In the genomic region with DNA sequence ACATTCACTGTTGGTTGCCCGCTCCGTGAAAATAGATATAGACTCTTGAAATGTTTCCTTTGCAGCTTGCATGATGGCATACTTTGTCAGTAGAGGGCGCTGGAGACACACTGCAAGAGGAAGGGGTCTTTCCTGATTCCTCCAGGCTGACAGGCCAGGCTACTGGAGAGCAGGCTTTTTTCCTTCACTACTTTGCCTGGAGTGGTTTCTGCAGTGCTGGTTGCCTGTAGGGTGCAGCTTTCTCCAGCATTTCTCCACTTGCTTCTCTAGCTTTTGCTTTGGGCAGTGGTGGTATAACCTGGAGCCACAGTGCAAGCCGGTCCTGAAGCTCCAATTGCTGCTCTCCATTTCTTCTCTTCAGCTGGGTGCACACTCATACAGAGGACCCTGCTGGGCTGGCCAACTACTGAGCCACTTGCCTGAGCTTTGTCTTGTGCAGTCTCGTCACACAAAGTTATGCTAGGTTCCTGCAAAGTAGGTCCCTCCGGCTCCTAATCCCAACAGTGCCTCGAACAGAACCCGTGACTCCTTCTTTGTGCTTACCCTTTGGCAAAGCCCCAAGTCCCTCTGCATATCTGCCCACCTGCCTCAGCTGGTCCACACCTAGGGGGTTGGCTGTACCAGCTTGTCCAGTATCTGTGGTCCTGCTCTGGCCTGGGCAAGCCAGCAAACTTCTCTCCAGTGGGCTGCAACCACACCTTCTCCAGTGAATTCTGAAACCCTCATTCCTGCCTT, we compare ENCODE assay signal across 7 cellular contexts. TPM values are rescaled to one million over a fixed set of nuclear protein-coding genes. Genes with fewer than 3 reads are reported as not detected.
A peak's percentile ranks its signal among the peaks of the same experiment; 100 is the strongest.
DNase-seq lines count a peak whose midpoint lies in the region; ATAC-seq, FAIRE-seq and TF ChIP-seq lines count a peak whose summit lies in the region.

No MANE protein-coding gene starts in this region.

- 60 to 65% (median 65%) methylated on average over 8 of the region's 8 CpGs for WGBS in small intestine, 3 donors

- H3K4me1 ChIP-seq in ascending aorta = no peaks in the 10 kb centered on the region
- H3K4me1 ChIP-seq in small intestine (ENCODE audit: control insufficient read depth in 2 of 2, insufficient read depth in 1 of 2, low read depth in 1 of 2, low read length in 1 of 2) = no peaks in the 10 kb centered on the region

- H3K27me3 ChIP-seq in ascending aorta (no peaks in the 10 kb centered on the region), small intestine (ENCODE audit: control insufficient read depth in 2 of 2, insufficient read depth in 2 of 2, low read length in 2 of 2) (no peaks in the 10 kb centered on the region)

- TF ChIP-seq CTCF in ascending aorta (IDR thresholded peaks at IDR 0.05) = peak in 2 of 3 experiments; percentile 48 to 56

- ATAC-seq in GM21360 (IDR thresholded peaks at IDR 0.05; ENCODE audit: unreplicated experiment) (peak; percentile 78), HG03558 (IDR thresholded peaks at IDR 0.05; ENCODE audit: extremely low read depth, unreplicated experiment) (peak; percentile 42)

- H3K27ac ChIP-seq in ascending aorta (no peak overlapping the region), small intestine (ENCODE audit: low read depth in 1 of 2, low read length in 1 of 2) (no peak overlapping the region)

- H3K4me3 ChIP-seq in ascending aorta (no peak overlapping the region), small intestine (ENCODE audit: low read depth in 1 of 2, low read length in 2 of 2) (no peak overlapping the region)

- peak; percentile 66 for DNase-seq in GM03348 (ENCODE audit: low spot score)
- DNase-seq in NCI-H526 treated with DMSO at 0.1 percent for 48 hours (lab: John Stamatoyannopoulos, UW) = peak; percentile 82
- DNase-seq in ascending aorta (ENCODE audit: low spot score in 2 of 2) = peak in 1 of 2 donors; percentile 64
- peak in 32 of 51 donors; percentile 0 to 52 (median 12) for DNase-seq in hypothalamus (lab: John Stamatoyannopoulos, UW)
- DNase-seq in small intestine = peak; percentile 70

- FAIRE-seq in small intestine (lab: Jason Lieb, UNC) = no peak

- H3K36me3 ChIP-seq in ascending aorta (no peaks in the 10 kb centered on the region), small intestine (ENCODE audit: control insufficient read depth in 2 of 2, insufficient read depth in 2 of 2, low read length in 2 of 2) (peaks cover 0 to 2% of the 10 kb centered on the region in 2 donors)

- H3K9me3 ChIP-seq in ascending aorta (no peaks in the 10 kb centered on the region), small intestine (ENCODE audit: control insufficient read depth, low read depth) (no peaks in the 10 kb centered on the region)

- intact Hi-C loops in ascending aorta (cut with DNase I) = no loop called here

RNA-seq across cellular contexts. Expression of a gene that starts 46.3 kb away (rescaled TPM):
- total RNA-seq in ascending aorta = 1.4 TPM
- polyA plus RNA-seq in small intestine = 10 to 100 TPM in 2 of 3 donors, 1 to 10 TPM in 1; 4.1 to 16.3 (median 14.6) TPM
